Comparison of ENCODE assay signal across 8 cellular contexts in genomic region chr3:52454938-52455282, GRCh38. TPM values are rescaled to one million over a fixed set of nuclear protein-coding genes. Genes with fewer than 3 reads are reported as not detected.
DNase-seq lines count a peak whose midpoint lies in the region; ATAC-seq and TF ChIP-seq lines count a peak whose summit lies in the region.

No MANE protein-coding gene starts in this region.

- H3K36me3 Mint-ChIP-seq in glutamatergic neuron (ENCODE audit: unreplicated experiment), result peaks cover 4% of the 10 kb centered on the region

- peaks cover 11% of the 10 kb centered on the region for H3K9me3 Mint-ChIP-seq in glutamatergic neuron (ENCODE audit: unreplicated experiment)

- no peaks in the 10 kb centered on the region for H4K20me1 ChIP-seq in GM23248 (ENCODE audit: insufficient read depth)
- H4K20me1 ChIP-seq in SU-DHL-6 (ENCODE audit: low read depth, low read length), result no peaks in the 10 kb centered on the region

- peak overlapping the region; percentile 94 for H3K9ac ChIP-seq in GM23248
- H3K9ac ChIP-seq in SU-DHL-6 (ENCODE audit: low read length), result peak overlapping the region; percentile 94

- peak overlapping the region; percentile 85 for H3K27ac Mint-ChIP-seq in glutamatergic neuron (ENCODE audit: unreplicated experiment)

- H3K4me3 ChIP-seq in GM23248 (peak overlapping the region; percentile 96), SU-DHL-6 (ENCODE audit: insufficient read depth, low read length, poor library complexity, severe bottlenecking) (peak overlapping the region; percentile 69), spleen (peak overlapping the region; percentile 53 to 91 (median 73))

- peaks cover 24% of the 10 kb centered on the region for H3K4me1 Mint-ChIP-seq in glutamatergic neuron (ENCODE audit: low read depth, unreplicated experiment)

- peak overlapping the region; percentile 57 for H3K27ac ChIP-seq in GM23248
- peak overlapping the region; percentile 56 for H3K27ac ChIP-seq in SU-DHL-6 (ENCODE audit: low read depth, low read length)
- H3K27ac ChIP-seq in spleen, result peak overlapping the region; percentile 88 to 96 (median 92)

- no peak for TF ChIP-seq POLR2A in spleen (IDR thresholded peaks at IDR 0.05)

- H3K27me3 ChIP-seq in GM23248 (replicated peaks; ENCODE audit: insufficient read depth) (no peaks in the 10 kb centered on the region), SU-DHL-6 (ENCODE audit: low read length) (no peaks in the 10 kb centered on the region), spleen (replicated peaks in 1 of 7) (no peaks in the 10 kb centered on the region)

- H3K4me1 ChIP-seq in GM23248 (ENCODE audit: insufficient read depth), result no peaks in the 10 kb centered on the region
- H3K4me1 ChIP-seq in spleen, result peaks cover 22 to 54% (median 38%) of the 10 kb centered on the region in 6 donors

- peaks cover 20% of the 10 kb centered on the region; the same call in 1 of the 2 replicates for H3K36me3 ChIP-seq in GM23248 (ENCODE audit: low read depth)
- H3K36me3 ChIP-seq in SU-DHL-6 (ENCODE audit: low read length), result no peaks in the 10 kb centered on the region
- peaks cover 0 to 25% (median 14%) of the 10 kb centered on the region in 6 donors for H3K36me3 ChIP-seq in spleen

- H3K9me2 ChIP-seq in GM23248 (ENCODE audit: insufficient read depth) (no peaks in the 10 kb centered on the region), SU-DHL-6 (replicated peaks; ENCODE audit: insufficient read depth, low read length) (no peaks in the 10 kb centered on the region)

- peak overlapping the region; percentile 83 for H3K4me3 Mint-ChIP-seq in glutamatergic neuron (ENCODE audit: unreplicated experiment)

- H3K9me3 ChIP-seq in GM23248 (ENCODE audit: low read depth), result no peaks in the 10 kb centered on the region
- no peaks in the 10 kb centered on the region for H3K9me3 ChIP-seq in SU-DHL-6 (ENCODE audit: insufficient read depth, low read length)
- H3K9me3 ChIP-seq in spleen, result no peaks in the 10 kb centered on the region

- DNase-seq in GM23248 (no peak), glutamatergic neuron (no peak), spleen (no peak)
- no peak for DNase-seq in stimulated activated CD8-positive, alpha-beta memory T cell treated with anti-CD3 and anti-CD28 coated beads, Interleukin-4, amount 100 ng/mL, for 48 hours

- H2AFZ ChIP-seq in GM23248 (peak overlapping the region; percentile 94), SU-DHL-6 (ENCODE audit: low read depth, low read length, severe bottlenecking) (peak overlapping the region; percentile 93)

- no peak for TF ChIP-seq CTCF in SU-DHL-6 (IDR thresholded peaks at IDR 0.05; ENCODE audit: insufficient read depth, low read length, poor library complexity, severe bottlenecking)
- no peak for TF ChIP-seq CTCF in glutamatergic neuron (IDR thresholded peaks at IDR 0.05; ENCODE audit: partially characterized antibody, unreplicated experiment)
- no peak for TF ChIP-seq CTCF in spleen (IDR thresholded peaks at IDR 0.05 in 8 of 11, conservative IDR thresholded peaks at IDR 0.05 in 3 of 11)

- 62 to 63% methylated on average over 11 of the region's 11 CpGs for WGBS in GM23248 (ENCODE audit: low coverage in 1 of 2, low lambda C conversion rate in 2 of 2, missing lambda C conversion rate in 2 of 2), 2 experiments
- 49 to 55% (median 51%) methylated on average over 11 of the region's 11 CpGs for WGBS in spleen, 5 donors

- H3K4me2 ChIP-seq in GM23248 (ENCODE audit: unreplicated experiment) (peak overlapping the region; percentile 83), SU-DHL-6 (ENCODE audit: low read depth, low read length, poor library complexity, severe bottlenecking) (peak overlapping the region; percentile 99)

- intact Hi-C loops in spleen (cut with DNase I; ENCODE audit: low total_unique reads), result no loop called here

- H3K79me2 ChIP-seq in GM23248 (ENCODE audit: insufficient read depth) (peaks cover 48% of the 10 kb centered on the region), SU-DHL-6 (ENCODE audit: insufficient read depth, low read length) (peaks cover 10% of the 10 kb centered on the region; the same call in 1 of the 2 replicates)

- H3F3A ChIP-seq in GM23248 (ENCODE audit: insufficient read depth), result 0 out of 2 replicates have a peak, but pooled peaks cover 5% of the 10 kb centered on the region
- peaks cover 10% of the 10 kb centered on the region; the same call in 1 of the 2 replicates for H3F3A ChIP-seq in SU-DHL-6 (ENCODE audit: insufficient read depth)

- in situ Hi-C loops in GM23248 (cut with MboI), result no loop called here

- peaks cover 10% of the 10 kb centered on the region for H3K27me3 Mint-ChIP-seq in glutamatergic neuron (ENCODE audit: unreplicated experiment)

- ATAC-seq in GM21390 (IDR thresholded peaks at IDR 0.05; ENCODE audit: unreplicated experiment), result no peak
- ATAC-seq in HG02870 (IDR thresholded peaks at IDR 0.05; ENCODE audit: unreplicated experiment), result no peak
- ATAC-seq in GM18519 (IDR thresholded peaks at IDR 0.05; ENCODE audit: low FRiP score, unreplicated experiment), result no peak

RNA-seq across cellular contexts. Expression of gene NISCH, which starts 0.5 kb away (rescaled TPM):
- 53.7 and 70.4 TPM in 2 replicates for total RNA-seq in GM23248 (2014; rRNA removed; shearing (Covaris generic))
- 31.8 and 32.8 TPM in 2 replicates for polyA plus RNA-seq in GM23248 (2016; fragmentation: Nextera tagmentation; extraction: Ambion mirVana)
- 280 TPM for total RNA-seq in glutamatergic neuron (ENCODE audit: unreplicated experiment)
- 10 to 100 TPM; 72.5 to 92.7 (median 86.2) TPM for total RNA-seq in spleen
- 10 to 100 TPM; 18.9 to 45.1 (median 41.7) TPM for polyA plus RNA-seq in spleen

RNA-seq across cellular contexts. Expression of gene TNNC1, which starts 1.1 kb away (rescaled TPM):
- total RNA-seq in GM23248 (2014; rRNA removed; shearing (Covaris generic)), result not detected in 2 replicates
- polyA plus RNA-seq in GM23248 (2016; fragmentation: Nextera tagmentation; extraction: Ambion mirVana) (0.38 TPM in 1 of 2 replicates, not detected in the other), spleen (1 to 10 TPM; 2.2 to 5.8 (median 4.4) TPM)
- total RNA-seq in glutamatergic neuron (ENCODE audit: unreplicated experiment) (2.7 TPM), spleen (1 to 10 TPM in 6 of 7 donors, under 1 TPM in 1; 0.74 to 2.2 (median 1.6) TPM)

RNA-seq across cellular contexts. Expression of gene SEMA3G, which starts 10.0 kb away (rescaled TPM):
- not detected in 2 replicates for total RNA-seq in GM23248 (2014; rRNA removed; shearing (Covaris generic))
- 0.06 and 0.21 TPM in 2 replicates for polyA plus RNA-seq in GM23248 (2016; fragmentation: Nextera tagmentation; extraction: Ambion mirVana)
- 0.59 TPM for total RNA-seq in glutamatergic neuron (ENCODE audit: unreplicated experiment)
- 10 to 100 TPM in 5 of 7 donors, 1 to 10 TPM in 2; 7.9 to 20.2 (median 10.8) TPM for total RNA-seq in spleen
- polyA plus RNA-seq in spleen, result 1 to 10 TPM; 1.0 to 7.8 (median 3.5) TPM

RNA-seq across cellular contexts. Expression of gene STAB1, which starts 40.2 kb away (rescaled TPM):
- under 0.01 TPM in 1 of 2 replicates, not detected in the other for total RNA-seq in GM23248 (2014; rRNA removed; shearing (Covaris generic))
- polyA plus RNA-seq in GM23248 (2016; fragmentation: Nextera tagmentation; extraction: Ambion mirVana) (not detected in 2 replicates), spleen (1,000 to 10,000 TPM in 2 of 3 donors, 100 to 1,000 TPM in 1; 287 to 1,994 (median 1,275) TPM)
- total RNA-seq in glutamatergic neuron (ENCODE audit: unreplicated experiment) (6.3 TPM), spleen (1,000 to 10,000 TPM in 1 of 7 donors, 100 to 1,000 TPM in 6; 351 to 1,070 (median 406) TPM)

RNA-seq across cellular contexts. Expression of gene PHF7, which starts 44.5 kb away (rescaled TPM):
- 5.3 and 5.4 TPM in 2 replicates for total RNA-seq in GM23248 (2014; rRNA removed; shearing (Covaris generic))
- 4.7 and 5.6 TPM in 2 replicates for polyA plus RNA-seq in GM23248 (2016; fragmentation: Nextera tagmentation; extraction: Ambion mirVana)
- 8.9 TPM for total RNA-seq in glutamatergic neuron (ENCODE audit: unreplicated experiment)
- total RNA-seq in spleen, result 10 to 100 TPM in 1 of 7 donors, 1 to 10 TPM in 6; 4.4 to 14.2 (median 8.6) TPM
- polyA plus RNA-seq in spleen, result 1 to 10 TPM; 4.6 to 7.3 (median 4.8) TPM
